In the genomic region with DNA sequence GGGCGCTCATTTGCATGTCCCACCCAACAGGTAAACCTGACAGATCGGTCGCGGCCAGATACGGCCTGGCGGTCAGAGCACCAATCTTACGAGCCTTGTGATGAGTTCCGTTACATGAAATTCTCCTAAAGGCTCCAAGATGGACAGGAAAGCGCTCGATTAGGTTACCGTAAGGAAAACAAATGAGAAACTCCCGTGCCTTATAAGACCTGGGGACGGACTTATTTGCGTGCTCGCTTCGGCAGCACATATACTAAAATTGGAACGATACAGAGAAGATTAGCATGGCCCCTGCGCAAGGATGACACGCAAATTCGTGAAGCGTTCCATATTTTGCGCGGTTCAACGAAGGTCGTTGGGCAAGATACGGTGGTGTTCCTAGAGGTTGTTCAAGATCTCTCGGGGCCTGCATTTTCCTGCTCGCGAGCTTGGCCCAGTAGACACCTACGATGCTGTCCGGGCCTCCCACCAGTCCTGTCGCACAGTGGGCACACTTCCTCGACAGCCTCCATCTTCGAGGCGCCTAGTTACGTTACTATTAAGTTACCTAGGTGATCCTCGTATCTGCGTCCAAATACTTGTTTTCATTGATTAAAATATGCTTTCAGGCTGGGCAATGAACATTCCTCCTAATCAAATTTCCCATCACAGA, we compare ENCODE assay signal across 2 cellular contexts.
A peak's percentile ranks its signal among the peaks of the same experiment; 100 is the strongest.
TF ChIP-seq lines count a peak whose summit lies in the region.

RNU6-7 (plus strand) TSS at position 230 of the 652 bp plus-strand sequence.

TF ChIP-seq in IMR-90, 13 proteins besides CTCF, POLR2A, EP300 and RAD21:
- TF ChIP-seq RCOR1 (IDR thresholded peaks at IDR 0.05; ENCODE audit: insufficient replicate concordance, low read length) (no peak), ELK1 (IDR thresholded peaks at IDR 0.05; ENCODE audit: borderline replicate concordance, low read depth, low read length) (no peak), MAFK (IDR thresholded peaks at IDR 0.05; ENCODE audit: low read depth, low read length) (no peak), BHLHE40 (IDR thresholded peaks at IDR 0.05; ENCODE audit: low read depth, low read length) (no peak), MAZ (IDR thresholded peaks at IDR 0.05; ENCODE audit: borderline replicate concordance, low read depth, low read length) (no peak)

TF ChIP-seq in HepG2, 621 proteins besides CTCF, POLR2A, EP300 and RAD21 (continues in another document):
- TF ChIP-seq, protein P1, sequence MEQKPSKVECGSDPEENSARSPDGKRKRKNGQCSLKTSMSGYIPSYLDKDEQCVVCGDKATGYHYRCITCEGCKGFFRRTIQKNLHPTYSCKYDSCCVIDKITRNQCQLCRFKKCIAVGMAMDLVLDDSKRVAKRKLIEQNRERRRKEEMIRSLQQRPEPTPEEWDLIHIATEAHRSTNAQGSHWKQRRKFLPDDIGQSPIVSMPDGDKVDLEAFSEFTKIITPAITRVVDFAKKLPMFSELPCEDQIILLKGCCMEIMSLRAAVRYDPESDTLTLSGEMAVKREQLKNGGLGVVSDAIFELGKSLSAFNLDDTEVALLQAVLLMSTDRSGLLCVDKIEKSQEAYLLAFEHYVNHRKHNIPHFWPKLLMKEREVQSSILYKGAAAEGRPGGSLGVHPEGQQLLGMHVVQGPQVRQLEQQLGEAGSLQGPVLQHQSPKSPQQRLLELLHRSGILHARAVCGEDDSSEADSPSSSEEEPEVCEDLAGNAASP (CRISPR knock-in tag; IDR thresholded peaks at IDR 0.05; ENCODE audit: borderline replicate concordance): no peak
- no peak for TF ChIP-seq RBM39 (IDR thresholded peaks at IDR 0.05; ENCODE audit: low read depth, low read length, poor library complexity, severe bottlenecking)
- TF ChIP-seq SATB2 (CRISPR knock-in tag; IDR thresholded peaks at IDR 0.05): no peak
- TF ChIP-seq ZNF20 (CRISPR knock-in tag; IDR thresholded peaks at IDR 0.05): peak; percentile 94
- no peak; the same call in 1 of the 2 replicates for TF ChIP-seq MED1 (CRISPR knock-in tag; IDR thresholded peaks at IDR 0.05)
- no peak; the same call in 1 of the 2 replicates for TF ChIP-seq ZNF264 (CRISPR knock-in tag; IDR thresholded peaks at IDR 0.05)
- TF ChIP-seq ZNF468 (CRISPR knock-in tag; IDR thresholded peaks at IDR 0.05): no peak
- 0 out of 2 replicates have a peak, but pooled peaks have one; percentile 21 for TF ChIP-seq NFE2 (CRISPR knock-in tag; IDR thresholded peaks at IDR 0.05)
- TF ChIP-seq PBX3 (CRISPR knock-in tag; IDR thresholded peaks at IDR 0.05; ENCODE audit: borderline replicate concordance): no peak
- peak; percentile 10; the same call in 1 of the 2 replicates for TF ChIP-seq CBFB (CRISPR knock-in tag; IDR thresholded peaks at IDR 0.05)
- TF ChIP-seq CREB1 (IDR thresholded peaks at IDR 0.05): 0 out of 2 replicates have a peak, but pooled peaks have one; percentile 1
- TF ChIP-seq CREB1 (CRISPR knock-in tag; IDR thresholded peaks at IDR 0.05): no peak
- TF ChIP-seq MED13 (CRISPR knock-in tag; IDR thresholded peaks at IDR 0.05): no peak
- peak; percentile 87 for TF ChIP-seq ZNF841 (CRISPR knock-in tag; IDR thresholded peaks at IDR 0.05; ENCODE audit: borderline replicate concordance)
- peak; percentile 76; the same call in 1 of the 2 replicates for TF ChIP-seq MLX (CRISPR knock-in tag; IDR thresholded peaks at IDR 0.05)
- no peak; the same call in 1 of the 2 replicates for TF ChIP-seq ZNF572 (CRISPR knock-in tag; IDR thresholded peaks at IDR 0.05)
- no peak; the same call in 1 of the 2 replicates for TF ChIP-seq TBX2 (CRISPR knock-in tag; IDR thresholded peaks at IDR 0.05; ENCODE audit: borderline replicate concordance)
- no peak for TF ChIP-seq ZNF329 (CRISPR knock-in tag; IDR thresholded peaks at IDR 0.05; ENCODE audit: low read depth)
- TF ChIP-seq ZNF326 (CRISPR knock-in tag; IDR thresholded peaks at IDR 0.05; ENCODE audit: borderline replicate concordance): no peak
- TF ChIP-seq, protein P2, sequence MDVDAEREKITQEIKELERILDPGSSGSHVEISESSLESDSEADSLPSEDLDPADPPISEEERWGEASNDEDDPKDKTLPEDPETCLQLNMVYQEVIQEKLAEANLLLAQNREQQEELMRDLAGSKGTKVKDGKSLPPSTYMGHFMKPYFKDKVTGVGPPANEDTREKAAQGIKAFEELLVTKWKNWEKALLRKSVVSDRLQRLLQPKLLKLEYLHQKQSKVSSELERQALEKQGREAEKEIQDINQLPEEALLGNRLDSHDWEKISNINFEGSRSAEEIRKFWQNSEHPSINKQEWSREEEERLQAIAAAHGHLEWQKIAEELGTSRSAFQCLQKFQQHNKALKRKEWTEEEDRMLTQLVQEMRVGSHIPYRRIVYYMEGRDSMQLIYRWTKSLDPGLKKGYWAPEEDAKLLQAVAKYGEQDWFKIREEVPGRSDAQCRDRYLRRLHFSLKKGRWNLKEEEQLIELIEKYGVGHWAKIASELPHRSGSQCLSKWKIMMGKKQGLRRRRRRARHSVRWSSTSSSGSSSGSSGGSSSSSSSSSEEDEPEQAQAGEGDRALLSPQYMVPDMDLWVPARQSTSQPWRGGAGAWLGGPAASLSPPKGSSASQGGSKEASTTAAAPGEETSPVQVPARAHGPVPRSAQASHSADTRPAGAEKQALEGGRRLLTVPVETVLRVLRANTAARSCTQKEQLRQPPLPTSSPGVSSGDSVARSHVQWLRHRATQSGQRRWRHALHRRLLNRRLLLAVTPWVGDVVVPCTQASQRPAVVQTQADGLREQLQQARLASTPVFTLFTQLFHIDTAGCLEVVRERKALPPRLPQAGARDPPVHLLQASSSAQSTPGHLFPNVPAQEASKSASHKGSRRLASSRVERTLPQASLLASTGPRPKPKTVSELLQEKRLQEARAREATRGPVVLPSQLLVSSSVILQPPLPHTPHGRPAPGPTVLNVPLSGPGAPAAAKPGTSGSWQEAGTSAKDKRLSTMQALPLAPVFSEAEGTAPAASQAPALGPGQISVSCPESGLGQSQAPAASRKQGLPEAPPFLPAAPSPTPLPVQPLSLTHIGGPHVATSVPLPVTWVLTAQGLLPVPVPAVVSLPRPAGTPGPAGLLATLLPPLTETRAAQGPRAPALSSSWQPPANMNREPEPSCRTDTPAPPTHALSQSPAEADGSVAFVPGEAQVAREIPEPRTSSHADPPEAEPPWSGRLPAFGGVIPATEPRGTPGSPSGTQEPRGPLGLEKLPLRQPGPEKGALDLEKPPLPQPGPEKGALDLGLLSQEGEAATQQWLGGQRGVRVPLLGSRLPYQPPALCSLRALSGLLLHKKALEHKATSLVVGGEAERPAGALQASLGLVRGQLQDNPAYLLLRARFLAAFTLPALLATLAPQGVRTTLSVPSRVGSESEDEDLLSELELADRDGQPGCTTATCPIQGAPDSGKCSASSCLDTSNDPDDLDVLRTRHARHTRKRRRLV (CRISPR knock-in tag; IDR thresholded peaks at IDR 0.05): peak; percentile 100
- no peak for TF ChIP-seq STAG1 (CRISPR knock-in tag; IDR thresholded peaks at IDR 0.05)
- peak; percentile 14; the same call in 1 of the 2 replicates for TF ChIP-seq ZNF724P (CRISPR knock-in tag; IDR thresholded peaks at IDR 0.05; ENCODE audit: borderline replicate concordance)
- TF ChIP-seq MEIS1 (CRISPR knock-in tag; IDR thresholded peaks at IDR 0.05; ENCODE audit: borderline replicate concordance): 0 out of 2 replicates have a peak, but pooled peaks have one; percentile 14
- TF ChIP-seq, protein P3, sequence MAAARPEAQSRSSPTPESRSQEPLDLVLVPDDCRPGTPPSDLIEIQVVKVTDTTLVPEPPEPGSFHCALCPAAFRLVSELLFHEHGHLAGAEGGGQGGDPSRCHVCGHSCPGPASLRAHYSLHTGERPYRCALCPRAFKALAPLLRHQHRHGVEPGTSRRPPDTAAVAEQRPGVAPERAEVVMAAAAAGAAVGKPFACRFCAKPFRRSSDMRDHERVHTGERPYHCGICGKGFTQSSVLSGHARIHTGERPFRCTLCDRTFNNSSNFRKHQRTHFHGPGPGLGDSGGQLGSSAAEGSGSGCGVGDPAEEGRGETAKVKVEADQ (CRISPR knock-in tag; IDR thresholded peaks at IDR 0.05; ENCODE audit: borderline replicate concordance): peak; percentile 15; the same call in 1 of the 2 replicates
- no peak for TF ChIP-seq MLXIP (CRISPR knock-in tag; IDR thresholded peaks at IDR 0.05; ENCODE audit: borderline replicate concordance)
- no peak; the same call in 1 of the 2 replicates for TF ChIP-seq SOX13 (IDR thresholded peaks at IDR 0.05)
- TF ChIP-seq SOX13 (CRISPR knock-in tag; conservative IDR thresholded peaks at IDR 0.05 in 1 of 2, IDR thresholded peaks at IDR 0.05 in 1 of 2): 0 out of 4 replicates have a peak, but pooled peaks of 1 of the 2 experiments have one; percentile 47
- TF ChIP-seq ZNF720 (CRISPR knock-in tag; IDR thresholded peaks at IDR 0.05): 0 out of 2 replicates have a peak, but pooled peaks have one; percentile 45
- peak; percentile 19 for TF ChIP-seq IKZF4 (CRISPR knock-in tag; IDR thresholded peaks at IDR 0.05; ENCODE audit: borderline replicate concordance, low read depth, not compliant biosample characterization)
- TF ChIP-seq NCOA2 (CRISPR knock-in tag; IDR thresholded peaks at IDR 0.05): no peak
- TF ChIP-seq LBX2 (CRISPR knock-in tag; IDR thresholded peaks at IDR 0.05; ENCODE audit: borderline replicate concordance): peak; percentile 69; the same call in 1 of the 2 replicates
- TF ChIP-seq ZMYM2 (CRISPR knock-in tag; IDR thresholded peaks at IDR 0.05): no peak
- TF ChIP-seq SMAD3 (CRISPR knock-in tag; IDR thresholded peaks at IDR 0.05): peak; percentile 67
- TF ChIP-seq XBP1 (CRISPR knock-in tag; IDR thresholded peaks at IDR 0.05): no peak
- peak; percentile 72 for TF ChIP-seq ASH2L (IDR thresholded peaks at IDR 0.05; ENCODE audit: insufficient read length, low read depth, low read length)
- no peak; the same call in 1 of the 2 replicates for TF ChIP-seq KDM6A (CRISPR knock-in tag; IDR thresholded peaks at IDR 0.05; ENCODE audit: low read depth)
- TF ChIP-seq JUND (CRISPR knock-in tag; IDR thresholded peaks at IDR 0.05): 0 out of 2 replicates have a peak, but pooled peaks have one; percentile 12
- no peak for TF ChIP-seq ZNF550 (CRISPR knock-in tag; IDR thresholded peaks at IDR 0.05; ENCODE audit: borderline replicate concordance)
- TF ChIP-seq, protein P4, sequence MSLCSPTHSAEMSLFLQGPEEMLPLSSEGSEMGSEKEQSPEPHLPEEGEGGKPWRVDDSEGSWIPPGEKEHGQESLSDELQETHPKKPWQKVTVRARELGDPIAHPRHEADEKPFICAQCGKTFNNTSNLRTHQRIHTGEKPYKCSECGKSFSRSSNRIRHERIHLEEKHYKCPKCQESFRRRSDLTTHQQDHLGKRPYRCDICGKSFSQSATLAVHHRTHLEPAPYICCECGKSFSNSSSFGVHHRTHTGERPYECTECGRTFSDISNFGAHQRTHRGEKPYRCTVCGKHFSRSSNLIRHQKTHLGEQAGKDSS (CRISPR knock-in tag; IDR thresholded peaks at IDR 0.05; ENCODE audit: borderline replicate concordance, low read depth): no peak; the same call in 1 of the 2 replicates
- TF ChIP-seq ZNF589 (CRISPR knock-in tag; conservative IDR thresholded peaks at IDR 0.05): no peak; the same call in none of the 2 replicates
- TF ChIP-seq PRDM4 (CRISPR knock-in tag; IDR thresholded peaks at IDR 0.05; ENCODE audit: borderline replicate concordance): no peak; the same call in 1 of the 2 replicates
